ENCODE assay signal across 11 cellular contexts in the genomic region with DNA sequence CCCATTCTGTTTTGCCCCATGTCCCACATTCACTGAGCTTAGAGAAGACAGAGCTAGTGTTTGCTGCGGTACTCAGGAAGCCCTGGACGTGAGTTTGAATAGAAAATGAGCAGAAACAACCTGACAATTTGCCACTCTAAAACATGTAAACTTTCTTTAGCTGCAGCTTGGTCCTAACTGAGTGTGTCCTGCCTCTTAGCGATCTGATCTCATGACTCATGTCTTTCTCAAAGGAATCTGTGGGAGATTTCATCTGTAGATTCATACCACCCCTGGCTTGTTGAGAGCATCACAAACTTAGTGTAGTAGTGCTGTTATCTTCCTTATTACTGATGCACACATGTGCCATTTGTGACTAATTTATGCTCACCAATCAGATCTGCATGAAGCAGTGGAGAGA.
A peak's percentile ranks its signal among the peaks of the same experiment; 100 is the strongest.
DNase-seq lines count a peak whose midpoint lies in the region; ATAC-seq and TF ChIP-seq lines count a peak whose summit lies in the region.
"Had no signal": no experiment of that assay in that cellular context is flagged by ENCODE, and none has a peak within 500 bp of the region (broad histone marks: within the 10 kb centered on the region; RNA-seq: fewer than 3 reads in every experiment).

No MANE protein-coding gene starts in this region.

- H3K4me1 ChIP-seq in left lung (peaks cover 13 to 26% of the 10 kb centered on the region in 2 donors), left ventricle myocardium inferior (peaks cover 19% of the 10 kb centered on the region)

- H3K4me3 ChIP-seq in left lung (no peak overlapping the region), left ventricle myocardium inferior (no peak overlapping the region)

- H3K9me3 ChIP-seq in left lung (no peaks in the 10 kb centered on the region), left ventricle myocardium inferior (replicated peaks) (no peaks in the 10 kb centered on the region)

- H3K36me3 ChIP-seq in left lung, result no peaks in the 10 kb centered on the region
- H3K36me3 ChIP-seq in left ventricle myocardium inferior, result no peaks in the 10 kb centered on the region

- ATAC-seq in left lung, result peak; percentile 35
- ATAC-seq in GM19463 (IDR thresholded peaks at IDR 0.05; ENCODE audit: unreplicated experiment), result no peak
- ATAC-seq: T-cell had no signal

- H3K27me3 ChIP-seq in left lung (no peaks in the 10 kb centered on the region), left ventricle myocardium inferior (ENCODE audit: low read depth) (no peaks in the 10 kb centered on the region)

- peak; percentile 80 for DNase-seq in AG20443 (ENCODE audit: low spot score)
- peak; percentile 62 for DNase-seq in HPDE6-E6E7 (ENCODE audit: extremely low spot score)
- DNase-seq in amniotic epithelial cell (ENCODE audit: low read depth), result peak; percentile 91
- DNase-seq in left lung, result no peak
- DNase-seq in left ventricle myocardium inferior, result no peak
- DNase-seq in NCI-H748 treated with DMSO at 0.1 percent for 48 hours (lab: John Stamatoyannopoulos, UW), result no peak
- DNase-seq in NCI-H446 (lab: John Stamatoyannopoulos, UW), result no peak
- DNase-seq: activated gamma-delta T cell, DMS153, T-cell had no signal

- intact Hi-C loops in left lung (cut with DNase I) (no loop called here), left ventricle myocardium inferior (cut with micrococcal nuclease) (no loop called here)

- no peak overlapping the region for H3K27ac ChIP-seq in left lung
- no peak overlapping the region for H3K27ac ChIP-seq in left ventricle myocardium inferior (replicated peaks)

- no peak for TF ChIP-seq CTCF in left lung (IDR thresholded peaks at IDR 0.05)
- TF ChIP-seq CTCF in left ventricle myocardium inferior (IDR thresholded peaks at IDR 0.05; ENCODE audit: borderline replicate concordance), result no peak

Comparison
In these comparisons a context has a peak if more than half of its experiments do, and no peak if none do; other contexts are left out.
1. DNase-seq: peak in AG20443 (single experiment), HPDE6-E6E7 (single experiment) and amniotic epithelial cell (single experiment); none in left lung (0 of 2), left ventricle myocardium inferior (single experiment), NCI-H748 treated with DMSO at 0.1 percent for 48 hours (single experiment) and NCI-H446 (0 of 2).